In the genomic region with DNA sequence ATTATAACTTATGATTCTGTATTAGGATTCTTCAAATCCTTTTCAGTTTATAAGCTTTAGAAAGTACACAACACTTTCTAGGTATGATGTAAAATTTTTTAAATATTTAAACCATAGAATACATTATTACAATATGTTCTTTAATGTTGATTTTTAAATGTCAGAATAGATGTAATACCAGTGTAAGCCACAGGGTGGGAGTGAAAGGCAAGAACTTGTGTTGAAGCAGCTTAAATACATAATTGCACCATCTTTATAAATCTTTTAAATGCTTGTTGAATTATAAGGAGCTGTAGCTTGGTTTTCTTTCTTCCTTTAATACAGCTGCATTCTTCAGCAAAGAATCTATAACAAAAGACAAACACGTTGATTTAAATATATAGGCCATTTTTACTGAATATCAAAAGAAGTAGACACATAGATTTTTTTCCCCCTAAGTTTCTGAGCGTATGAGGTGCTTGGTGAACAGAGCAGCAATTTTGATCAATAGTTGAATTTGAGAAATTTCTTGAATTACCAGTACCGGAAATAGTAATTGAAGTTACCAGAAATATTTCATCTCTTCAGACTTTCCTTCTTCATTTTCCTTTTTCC, we compare ENCODE assay signal across 9 cellular contexts.
DNase-seq lines count a peak whose midpoint lies in the region; ATAC-seq and TF ChIP-seq lines count a peak whose summit lies in the region.
"Had no signal": no experiment of that assay in that cellular context is flagged by ENCODE, and none has a peak within 500 bp of the region (broad histone marks: within the 10 kb centered on the region; RNA-seq: fewer than 3 reads in every experiment).

No MANE protein-coding gene starts in this region.

- intact Hi-C loops in colonic mucosa (cut with DNase I): loop anchor here (2.0 kb wide), 1 partner anchor 50 kb away; no protein-coding TSS in a partner anchor

- no peaks in the 10 kb centered on the region for H3K27me3 Mint-ChIP-seq in activated CD4-positive, alpha-beta T cell treated with anti-CD3 and anti-CD28 coated beads, Interleukin-2, amount 10 ng/mL, durations not matched to agents 7 days and 5 days
- H3K27me3 Mint-ChIP-seq in naive B cell: no peaks in the 10 kb centered on the region
- H3K27me3 Mint-ChIP-seq: activated naive CD8-positive, alpha-beta T cell treated with anti-CD3 and anti-CD28 coated beads, Interleukin-2, amount 10 ng/mL, durations not matched to agents 7 days and 5 days had no signal

- POLR2A ChIA-PET in activated CD4-positive, alpha-beta T cell treated with anti-CD3 and anti-CD28 coated beads, Interleukin-2, amount 10 ng/mL, durations not matched to agents 7 days and 5 days (lab: Charles Lee): no interaction called here

- H3K4me3 ChIP-seq in colonic mucosa (no peak overlapping the region), MG63 (no peak overlapping the region)

- ATAC-seq in HG02610 (IDR thresholded peaks at IDR 0.05; ENCODE audit: unreplicated experiment) (peak; percentile 64), naive B cell (ENCODE audit: low read depth in 2 of 2) (peak in 1 of 2 donors; percentile 23)

- TF ChIP-seq CTCF in colonic mucosa (IDR thresholded peaks at IDR 0.05): peak; percentile 70

- peaks cover 2% of the 10 kb centered on the region for H3K4me1 Mint-ChIP-seq in activated CD4-positive, alpha-beta T cell treated with anti-CD3 and anti-CD28 coated beads, Interleukin-2, amount 10 ng/mL, durations not matched to agents 7 days and 5 days
- H3K4me1 Mint-ChIP-seq in naive B cell: peaks cover 8 to 10% (median 10%) of the 10 kb centered on the region in 3 donors
- H3K4me1 Mint-ChIP-seq: activated naive CD8-positive, alpha-beta T cell treated with anti-CD3 and anti-CD28 coated beads, Interleukin-2, amount 10 ng/mL, durations not matched to agents 7 days and 5 days had no signal

- no peaks in the 10 kb centered on the region for H3K9me3 Mint-ChIP-seq in activated CD4-positive, alpha-beta T cell treated with anti-CD3 and anti-CD28 coated beads, Interleukin-2, amount 10 ng/mL, durations not matched to agents 7 days and 5 days
- no peaks in the 10 kb centered on the region for H3K9me3 Mint-ChIP-seq in naive B cell
- H3K9me3 Mint-ChIP-seq: activated naive CD8-positive, alpha-beta T cell treated with anti-CD3 and anti-CD28 coated beads, Interleukin-2, amount 10 ng/mL, durations not matched to agents 7 days and 5 days had no signal

- no peaks in the 10 kb centered on the region for H3K9me3 ChIP-seq in colonic mucosa
- no peaks in the 10 kb centered on the region for H3K9me3 ChIP-seq in MG63

- DNase-seq in activated CD4-positive, alpha-beta T cell treated with anti-CD3 and anti-CD28 coated beads, Interleukin-2, amount 10 ng/mL, durations not matched to agents 7 days and 5 days: peak; percentile 46
- DNase-seq in activated CD4-positive, alpha-beta T cell treated with anti-CD3 and anti-CD28 coated beads, Interleukin-2, amount 50 U/mL, for 4 hours: no peak
- DNase-seq in NCI-H748 (lab: John Stamatoyannopoulos, UW; ENCODE audit: unreplicated experiment) (peak; percentile 49), colonic mucosa (no peak), naive B cell (peak; percentile 32), MG63 (no peak)
- no peak for DNase-seq in activated CD4-positive, alpha-beta T cell treated with anti-CD3 and anti-CD28 coated beads, Interleukin-2, amount 50 U/mL, for 48 hours
- DNase-seq: activated naive CD8-positive, alpha-beta T cell treated with anti-CD3 and anti-CD28 coated beads, Interleukin-2, amount 10 ng/mL, durations not matched to agents 7 days and 5 days had no signal

- H3K27ac Mint-ChIP-seq in activated CD4-positive, alpha-beta T cell treated with anti-CD3 and anti-CD28 coated beads, Interleukin-2, amount 10 ng/mL, durations not matched to agents 7 days and 5 days: no peak overlapping the region
- H3K27ac Mint-ChIP-seq in naive B cell: no peak overlapping the region
- H3K27ac Mint-ChIP-seq: activated naive CD8-positive, alpha-beta T cell treated with anti-CD3 and anti-CD28 coated beads, Interleukin-2, amount 10 ng/mL, durations not matched to agents 7 days and 5 days had no signal

- no peaks in the 10 kb centered on the region for H3K36me3 ChIP-seq in colonic mucosa
- peaks cover 18% of the 10 kb centered on the region for H3K36me3 ChIP-seq in MG63

- H3K27me3 ChIP-seq in colonic mucosa (no peaks in the 10 kb centered on the region), MG63 (no peaks in the 10 kb centered on the region)

- H3K27ac ChIP-seq in colonic mucosa: no peak overlapping the region

- peaks cover 36% of the 10 kb centered on the region for H3K36me3 Mint-ChIP-seq in activated CD4-positive, alpha-beta T cell treated with anti-CD3 and anti-CD28 coated beads, Interleukin-2, amount 10 ng/mL, durations not matched to agents 7 days and 5 days (ENCODE audit: low read depth)
- peaks cover 0 to 18% of the 10 kb centered on the region in 2 donors for H3K36me3 Mint-ChIP-seq in naive B cell

- H3K4me3 Mint-ChIP-seq in activated CD4-positive, alpha-beta T cell treated with anti-CD3 and anti-CD28 coated beads, Interleukin-2, amount 10 ng/mL, durations not matched to agents 7 days and 5 days: no peak overlapping the region
- H3K4me3 Mint-ChIP-seq in naive B cell: no peak overlapping the region
- H3K4me3 Mint-ChIP-seq: activated naive CD8-positive, alpha-beta T cell treated with anti-CD3 and anti-CD28 coated beads, Interleukin-2, amount 10 ng/mL, durations not matched to agents 7 days and 5 days had no signal

- no peak overlapping the region for H3K9ac ChIP-seq in colonic mucosa (ENCODE audit: low read depth in 2 of 2, low read length in 2 of 2)

- CTCF ChIA-PET in activated CD4-positive, alpha-beta T cell treated with anti-CD3 and anti-CD28 coated beads, Interleukin-2, amount 10 ng/mL, durations not matched to agents 7 days and 5 days (lab: Charles Lee): interaction anchor here (0.7 to 3.7 kb wide), 6 partner anchors 11 to 110 kb away, joined by 3 to 11 read pairs (median 3); no protein-coding TSS in a partner anchor

- H3K4me1 ChIP-seq in colonic mucosa: no peaks in the 10 kb centered on the region

Comparison
In these comparisons a context has a peak if more than half of its experiments do, and no peak if none do; other contexts are left out.
1. DNase-seq: peak in activated CD4-positive, alpha-beta T cell treated with anti-CD3 and anti-CD28 coated beads, Interleukin-2, amount 10 ng/mL, durations not matched to agents 7 days and 5 days (single experiment), NCI-H748 (single experiment) and naive B cell (single experiment); none in activated CD4-positive, alpha-beta T cell treated with anti-CD3 and anti-CD28 coated beads, Interleukin-2, amount 50 U/mL, for 4 hours (0 of 2), colonic mucosa (single experiment), MG63 (single experiment) and activated CD4-positive, alpha-beta T cell treated with anti-CD3 and anti-CD28 coated beads, Interleukin-2, amount 50 U/mL, for 48 hours (0 of 2).